In the genomic region with DNA sequence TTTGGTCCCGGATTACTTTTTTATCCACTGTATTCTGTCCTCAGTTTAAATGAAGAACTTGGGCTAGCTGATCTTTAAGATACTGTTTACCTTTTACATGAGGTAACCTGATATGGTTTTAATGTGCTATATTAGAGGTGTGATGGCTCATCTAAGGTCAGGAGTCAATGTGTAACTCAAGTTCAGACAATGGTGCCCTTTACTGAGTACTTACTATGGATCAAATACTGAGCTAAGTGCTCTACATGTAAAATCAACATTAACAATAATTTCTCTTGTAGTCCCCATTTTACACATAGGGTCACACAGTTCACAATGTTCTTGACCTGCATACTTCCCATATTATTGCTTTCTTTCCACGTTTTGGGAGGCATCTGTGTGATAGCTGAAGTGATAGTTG, we compare ENCODE assay signal across 27 cellular contexts.
DNase-seq lines count a peak whose midpoint lies in the region; ATAC-seq, FAIRE-seq and TF ChIP-seq lines count a peak whose summit lies in the region.
"Had no signal": no experiment of that assay in that cellular context is flagged by ENCODE, and none has a peak within 500 bp of the region (broad histone marks: within the 10 kb centered on the region; RNA-seq: fewer than 3 reads in every experiment).

No MANE protein-coding gene starts in this region.

- H3K4me3 Mint-ChIP-seq in T-helper 1 cell treated with Interleukin-12 subunit alpha and Interleukin-12 subunit beta and Interleukin-4 antibody, amounts not matched to agents 30 μg/mL and 1 μg/mL, for 36 hours, result peak overlapping the region; percentile 27
- H3K4me3 Mint-ChIP-seq: activated CD8-positive, alpha-beta T cell treated with anti-CD3 and anti-CD28 coated beads, Interleukin-2, amount 10 ng/mL, durations not matched to agents 7 days and 5 days; activated naive CD4-positive, alpha-beta T cell treated with anti-CD3 and anti-CD28 coated beads, Interleukin-2, amount 10 ng/mL, durations not matched to agents 7 days and 5 days had no signal

- no peak for TF ChIP-seq CTCF in bronchial epithelial cell (IDR thresholded peaks at IDR 0.05; ENCODE audit: insufficient read depth, low read length, severe bottlenecking)

- DNase-seq in T-helper 1 cell (no peak), DMS53 treated with DMSO at 0.1 percent for 48 hours (lab: John Stamatoyannopoulos, UW; ENCODE audit: unreplicated experiment) (peak; percentile 85), NCI-H748 (lab: John Stamatoyannopoulos, UW; ENCODE audit: unreplicated experiment) (peak; percentile 68), bronchial epithelial cell (ENCODE audit: low read depth) (peak; percentile 44), NCI-H128 (lab: John Stamatoyannopoulos, UW; ENCODE audit: unreplicated experiment) (no peak)
- DNase-seq in activated naive CD4-positive, alpha-beta T cell treated with Interleukin-2 at 50 U/mL for 16 hours, result no peak
- DNase-seq: activated CD4-positive, CD25-positive, alpha-beta regulatory T cell; activated CD8-positive, alpha-beta T cell treated with anti-CD3 and anti-CD28 coated beads, Interleukin-2, amount 10 ng/mL, durations not matched to agents 7 days and 5 days; activated naive CD4-positive, alpha-beta T cell treated with anti-CD3 and anti-CD28 coated beads, Interleukin-2, amount 10 ng/mL, durations not matched to agents 7 days and 5 days; amniotic stem cell; glutamatergic neuron; islet precursor cell; NCI-H1105 treated with DMSO at 0.1 percent for 48 hours; NCI-H446; SIG-M5; stimulated activated CD4-positive, alpha-beta T cell treated with anti-CD3 and anti-CD28 coated beads, Interleukin-1b, Interleukin-23, amount 100 ng/mL, for 48 hours; stimulated activated CD8-positive, alpha-beta memory T cell treated with anti-CD3 and anti-CD28 coated beads, Interleukin-4, amount 100 ng/mL, for 48 hours; trophoblast cell had no signal

- H3K4me1 Mint-ChIP-seq in T-helper 1 cell treated with Interleukin-12 subunit alpha and Interleukin-12 subunit beta and Interleukin-4 antibody, amounts not matched to agents 30 μg/mL and 1 μg/mL, for 36 hours (ENCODE audit: low read depth), result peaks cover 23% of the 10 kb centered on the region

- no peak for FAIRE-seq in bronchial epithelial cell (lab: Jason Lieb, UNC)
- FAIRE-seq: D721Med, H54, RCC 7860 had no signal

- peak overlapping the region; percentile 58 for H3K27ac Mint-ChIP-seq in T-helper 1 cell treated with Interleukin-12 subunit alpha and Interleukin-12 subunit beta and Interleukin-4 antibody, amounts not matched to agents 30 μg/mL and 1 μg/mL, for 36 hours
- H3K27ac Mint-ChIP-seq: activated CD8-positive, alpha-beta T cell treated with anti-CD3 and anti-CD28 coated beads, Interleukin-2, amount 10 ng/mL, durations not matched to agents 7 days and 5 days; activated naive CD4-positive, alpha-beta T cell treated with anti-CD3 and anti-CD28 coated beads, Interleukin-2, amount 10 ng/mL, durations not matched to agents 7 days and 5 days had no signal

- no peaks in the 10 kb centered on the region for H3K27me3 Mint-ChIP-seq in T-helper 1 cell treated with Interleukin-12 subunit alpha and Interleukin-12 subunit beta and Interleukin-4 antibody, amounts not matched to agents 30 μg/mL and 1 μg/mL, for 36 hours (ENCODE audit: low read depth)
- H3K27me3 Mint-ChIP-seq: activated naive CD4-positive, alpha-beta T cell treated with anti-CD3 and anti-CD28 coated beads, Interleukin-2, amount 10 ng/mL, durations not matched to agents 7 days and 5 days; natural killer cell treated with Interleukin-12 subunit alpha and Interleukin-12 subunit beta and Interleukin-15 and Interleukin-18, amount 100 ng/mL, for 72 hours had no signal

- peaks cover 30% of the 10 kb centered on the region for H3K9me3 Mint-ChIP-seq in T-helper 1 cell treated with Interleukin-12 subunit alpha and Interleukin-12 subunit beta and Interleukin-4 antibody, amounts not matched to agents 30 μg/mL and 1 μg/mL, for 36 hours

- H3K4me3 ChIP-seq in bronchial epithelial cell (ENCODE audit: low read depth, low read length), result no peak overlapping the region
- H3K4me3 ChIP-seq: breast epithelium, K562, smooth muscle cell had no signal

- peaks cover 2% of the 10 kb centered on the region for H3K36me3 ChIP-seq in bronchial epithelial cell (ENCODE audit: control insufficient read depth, insufficient read depth, low read length)
- H3K36me3 ChIP-seq: breast epithelium had no signal

- H3K36me3 Mint-ChIP-seq in T-helper 1 cell treated with Interleukin-12 subunit alpha and Interleukin-12 subunit beta and Interleukin-4 antibody, amounts not matched to agents 30 μg/mL and 1 μg/mL, for 36 hours (ENCODE audit: low read depth), result peaks cover 42% of the 10 kb centered on the region

- no peak for ATAC-seq in HG03469 (IDR thresholded peaks at IDR 0.05; ENCODE audit: unreplicated experiment)
- ATAC-seq: activated CD8-positive, alpha-beta T cell treated with anti-CD3 and anti-CD28 coated beads, Interleukin-2, amount 10 ng/mL, durations not matched to agents 7 days and 5 days; K562 had no signal

- H3K27me3 ChIP-seq in bronchial epithelial cell (ENCODE audit: control insufficient read depth, insufficient read depth, low read length), result no peaks in the 10 kb centered on the region
- H3K27me3 ChIP-seq: breast epithelium had no signal

Comparison
In these comparisons a context has a peak if more than half of its experiments do, and no peak if none do; other contexts are left out.
1. DNase-seq: peak in DMS53 treated with DMSO at 0.1 percent for 48 hours (single experiment), NCI-H748 (single experiment) and bronchial epithelial cell (single experiment); none in T-helper 1 cell (0 of 5), NCI-H128 (single experiment) and activated naive CD4-positive, alpha-beta T cell treated with Interleukin-2 at 50 U/mL for 16 hours (single experiment).